30 cellular contexts compared by ENCODE assay signal in genomic region chr6:15955484-15955883, GRCh38.
"Had no signal": no experiment of that assay in that cellular context is flagged by ENCODE, and none has a peak within 500 bp of the region (broad histone marks: within the 10 kb centered on the region; RNA-seq: fewer than 3 reads in every experiment).

No MANE protein-coding gene starts in this region.

- H3K27ac Mint-ChIP-seq: activated CD4-positive, alpha-beta memory T cell treated with anti-CD3 and anti-CD28 coated beads for 36 hours; activated CD4-positive, alpha-beta T cell treated with anti-CD3 and anti-CD28 coated beads for 36 hours; activated CD4-positive, alpha-beta T cell treated with anti-CD3 and anti-CD28 coated beads, Interleukin-2, amount 10 ng/mL, durations not matched to agents 24 days and 14 days; activated CD8-positive, alpha-beta memory T cell treated with anti-CD3 and anti-CD28 coated beads, Interleukin-2, amount 10 ng/mL, durations not matched to agents 7 days and 5 days; activated CD8-positive, alpha-beta T cell treated with anti-CD3 and anti-CD28 coated beads, Interleukin-2, amount 10 ng/mL, durations not matched to agents 7 days and 5 days; activated naive CD4-positive, alpha-beta T cell treated with anti-CD3 and anti-CD28 coated beads for 36 hours; activated naive CD4-positive, alpha-beta T cell treated with anti-CD3 and anti-CD28 coated beads, Interleukin-2, amount 50 U/mL, for 24 hours; activated naive CD8-positive, alpha-beta T cell treated with anti-CD3 and anti-CD28 coated beads for 36 hours; activated T-helper 1 cell treated with anti-CD3 and anti-CD28 coated beads, Interleukin-12 subunit alpha, Interleukin-12 subunit beta, Interleukin-2, Interleukin-4 antibody, amounts not matched to agents 30 ng/mL and 10 ng/mL and 1 ng/mL, durations not matched to agents 14 hours and 24 hours and 36 hours; activated T-helper 2 cell treated with anti-CD3 and anti-CD28 coated beads, Interferon-gamma antibody, Interleukin-2, Interleukin-4, amounts not matched to agents 10 μg/mL and 5 μg/mL and 100 μg/mL, durations not matched to agents 14 hours and 24 hours and 36 hours; dendritic cell treated with granulocyte-macrophage colony-stimulating factor and Interleukin-4, amounts not matched to agents 40 ng/mL and 50 ng/mL, for 4 days had no signal

- H3K9me3 Mint-ChIP-seq: activated CD4-positive, alpha-beta memory T cell treated with anti-CD3 and anti-CD28 coated beads for 36 hours; activated naive CD4-positive, alpha-beta T cell treated with anti-CD3 and anti-CD28 coated beads for 36 hours; activated naive CD4-positive, alpha-beta T cell treated with anti-CD3 and anti-CD28 coated beads, Interleukin-2, amount 50 U/mL, for 24 hours; activated naive CD8-positive, alpha-beta T cell treated with anti-CD3 and anti-CD28 coated beads for 36 hours; activated T-helper 1 cell treated with anti-CD3 and anti-CD28 coated beads, Interleukin-12 subunit alpha, Interleukin-12 subunit beta, Interleukin-2, Interleukin-4 antibody, amounts not matched to agents 30 ng/mL and 10 ng/mL and 1 ng/mL, durations not matched to agents 14 hours and 24 hours and 36 hours; activated T-helper 2 cell treated with anti-CD3 and anti-CD28 coated beads, Interferon-gamma antibody, Interleukin-2, Interleukin-4, amounts not matched to agents 10 μg/mL and 5 μg/mL and 100 μg/mL, durations not matched to agents 14 hours and 24 hours and 36 hours; central memory CD8-positive, alpha-beta T cell; dendritic cell treated with granulocyte-macrophage colony-stimulating factor and Interleukin-4, amounts not matched to agents 40 ng/mL and 50 ng/mL, for 4 days; effector memory CD8-positive, alpha-beta T cell had no signal

- H3K4me1 ChIP-seq: ascending aorta, breast epithelium, foreskin keratinocyte had no signal

- ATAC-seq: activated CD8-positive, alpha-beta memory T cell treated with anti-CD3 and anti-CD28 coated beads, Interleukin-2, amount 10 ng/mL, durations not matched to agents 7 days and 5 days; activated CD8-positive, alpha-beta T cell treated with anti-CD3 and anti-CD28 coated beads, Interleukin-2, amount 10 ng/mL, durations not matched to agents 7 days and 5 days; effector memory CD8-positive, alpha-beta T cell; foreskin keratinocyte; gastrocnemius medialis; heart left ventricle had no signal

- DNase-seq: activated CD4-positive, alpha-beta memory T cell treated with anti-CD3 and anti-CD28 coated beads for 36 hours; activated CD4-positive, alpha-beta T cell treated with anti-CD3 and anti-CD28 coated beads for 36 hours; activated CD4-positive, alpha-beta T cell treated with anti-CD3 and anti-CD28 coated beads, Interleukin-2, amount 10 ng/mL, durations not matched to agents 24 days and 14 days; activated CD4-positive, CD25-positive, alpha-beta regulatory T cell; activated CD4-positive, CD25-positive, alpha-beta regulatory T cell treated with anti-CD3 and anti-CD28 coated beads, Interleukin-2, amount 50 U/mL, for 72 hours; activated CD8-positive, alpha-beta memory T cell treated with anti-CD3 and anti-CD28 coated beads, Interleukin-2, amount 10 ng/mL, durations not matched to agents 7 days and 5 days; activated CD8-positive, alpha-beta memory T cell treated with anti-CD3 and anti-CD28 coated beads, Interleukin-2, amount 50 U/mL, for 4 hours; activated CD8-positive, alpha-beta T cell treated with anti-CD3 and anti-CD28 coated beads, Interleukin-2, amount 10 ng/mL, durations not matched to agents 7 days and 5 days; activated effector memory CD4-positive, alpha-beta T cell treated with anti-CD3 and anti-CD28 coated beads, Interleukin-2, amount 50 U/mL, for 16 hours; activated naive CD4-positive, alpha-beta T cell treated with anti-CD3 and anti-CD28 coated beads for 36 hours; activated naive CD8-positive, alpha-beta T cell treated with anti-CD3 and anti-CD28 coated beads for 36 hours; activated T-cell treated with anti-CD3 and anti-CD28 coated beads, Interleukin-2, amount 50 U/mL, for 1 hour; activated T-cell treated with anti-CD3 and anti-CD28 coated beads, Interleukin-2, amount 50 U/mL, for 48 hours; effector CD4-positive, alpha-beta T cell; effector memory CD8-positive, alpha-beta T cell; foreskin keratinocyte; gastrocnemius medialis; glutamatergic neuron; heart left ventricle; T1000 had no signal

- H3K9me3 ChIP-seq: ascending aorta, breast epithelium, esophagus muscularis mucosa, gastrocnemius medialis, heart left ventricle had no signal

- H3K4me3 ChIP-seq: ascending aorta, breast epithelium, coronary artery, esophagus muscularis mucosa, gastrocnemius medialis, heart left ventricle had no signal

- H3K36me3 Mint-ChIP-seq: activated CD4-positive, alpha-beta memory T cell treated with anti-CD3 and anti-CD28 coated beads for 36 hours; activated CD8-positive, alpha-beta memory T cell treated with anti-CD3 and anti-CD28 coated beads, Interleukin-2, amount 10 ng/mL, durations not matched to agents 7 days and 5 days; activated naive CD4-positive, alpha-beta T cell treated with anti-CD3 and anti-CD28 coated beads, Interleukin-2, amount 50 U/mL, for 24 hours; activated naive CD8-positive, alpha-beta T cell treated with anti-CD3 and anti-CD28 coated beads for 36 hours; brain had no signal

- H3K36me3 ChIP-seq: ascending aorta, breast epithelium, esophagus muscularis mucosa, gastrocnemius medialis, heart left ventricle had no signal

- H3K27me3 ChIP-seq: ascending aorta, breast epithelium, foreskin keratinocyte, gastrocnemius medialis, heart left ventricle had no signal

- H3K4me3 Mint-ChIP-seq: activated CD4-positive, alpha-beta memory T cell treated with anti-CD3 and anti-CD28 coated beads for 36 hours; activated CD4-positive, alpha-beta T cell treated with anti-CD3 and anti-CD28 coated beads for 36 hours; activated CD4-positive, alpha-beta T cell treated with anti-CD3 and anti-CD28 coated beads, Interleukin-2, amount 10 ng/mL, durations not matched to agents 24 days and 14 days; activated CD8-positive, alpha-beta memory T cell treated with anti-CD3 and anti-CD28 coated beads, Interleukin-2, amount 10 ng/mL, durations not matched to agents 7 days and 5 days; activated CD8-positive, alpha-beta T cell treated with anti-CD3 and anti-CD28 coated beads, Interleukin-2, amount 10 ng/mL, durations not matched to agents 7 days and 5 days; activated naive CD4-positive, alpha-beta T cell treated with anti-CD3 and anti-CD28 coated beads for 36 hours; activated naive CD4-positive, alpha-beta T cell treated with anti-CD3 and anti-CD28 coated beads, Interleukin-2, amount 50 U/mL, for 24 hours; activated naive CD8-positive, alpha-beta T cell treated with anti-CD3 and anti-CD28 coated beads for 36 hours; activated T-helper 1 cell treated with anti-CD3 and anti-CD28 coated beads, Interleukin-12 subunit alpha, Interleukin-12 subunit beta, Interleukin-2, Interleukin-4 antibody, amounts not matched to agents 30 ng/mL and 10 ng/mL and 1 ng/mL, durations not matched to agents 14 hours and 24 hours and 36 hours; brain; dendritic cell treated with granulocyte-macrophage colony-stimulating factor and Interleukin-4, amounts not matched to agents 40 ng/mL and 50 ng/mL, for 4 days had no signal

- H3K27me3 Mint-ChIP-seq: activated CD4-positive, alpha-beta memory T cell treated with anti-CD3 and anti-CD28 coated beads for 36 hours; activated CD4-positive, alpha-beta T cell treated with anti-CD3 and anti-CD28 coated beads for 36 hours; activated CD4-positive, alpha-beta T cell treated with anti-CD3 and anti-CD28 coated beads, Interleukin-2, amount 10 ng/mL, durations not matched to agents 24 days and 14 days; activated naive CD4-positive, alpha-beta T cell treated with anti-CD3 and anti-CD28 coated beads, Interleukin-2, amount 50 U/mL, for 24 hours; activated naive CD8-positive, alpha-beta T cell treated with anti-CD3 and anti-CD28 coated beads for 36 hours; central memory CD8-positive, alpha-beta T cell; dendritic cell treated with granulocyte-macrophage colony-stimulating factor and Interleukin-4, amounts not matched to agents 40 ng/mL and 50 ng/mL, for 4 days had no signal

- H3K27ac ChIP-seq: ascending aorta, breast epithelium, coronary artery, esophagus muscularis mucosa, foreskin keratinocyte, gastrocnemius medialis had no signal
